Comparison of ENCODE assay signal across 20 cellular contexts in genomic region chr22:22691716-22692701, GRCh38. TPM values are rescaled to one million over a fixed set of nuclear protein-coding genes. Genes with fewer than 3 reads are reported as not detected.
A peak's percentile ranks its signal among the peaks of the same experiment; 100 is the strongest.
DNase-seq lines count a peak whose midpoint lies in the region; ATAC-seq and TF ChIP-seq lines count a peak whose summit lies in the region.
"Had no signal": no experiment of that assay in that cellular context is flagged by ENCODE, and none has a peak within 500 bp of the region (broad histone marks: within the 10 kb centered on the region; RNA-seq: fewer than 3 reads in every experiment).

No MANE protein-coding gene starts in this region.

- no peak overlapping the region for H3K9ac ChIP-seq in trophoblast cell (ENCODE audit: low read length)

- H4K8ac ChIP-seq in trophoblast cell (ENCODE audit: low read depth, low read length): no peak overlapping the region

- H3K18ac ChIP-seq in trophoblast cell (ENCODE audit: low read length): no peak overlapping the region

- no peak overlapping the region for H2BK12ac ChIP-seq in trophoblast cell (ENCODE audit: low read length)

- H2AFZ ChIP-seq in trophoblast cell (ENCODE audit: insufficient read depth, low read length, poor library complexity): no peak overlapping the region
- H2AFZ ChIP-seq: PC-9 had no signal

- H2AK5ac ChIP-seq in trophoblast cell (ENCODE audit: low read length): no peak overlapping the region

- no peak for TF ChIP-seq POLR2A in Peyer's patch (IDR thresholded peaks at IDR 0.05)

- H3K27me3 ChIP-seq in Peyer's patch: no peaks in the 10 kb centered on the region
- no peaks in the 10 kb centered on the region for H3K27me3 ChIP-seq in trophoblast cell (ENCODE audit: insufficient read depth, low read length)
- H3K27me3 ChIP-seq: MG63, neutrophil, stomach had no signal

- no peaks in the 10 kb centered on the region for H3K79me2 ChIP-seq in trophoblast cell (ENCODE audit: control insufficient read depth, insufficient read depth, low read length, poor library complexity)

- no peaks in the 10 kb centered on the region for H3K79me1 ChIP-seq in trophoblast cell (ENCODE audit: low read length)

- H3K9me3 ChIP-seq in Peyer's patch (no peaks in the 10 kb centered on the region), trophoblast cell (ENCODE audit: insufficient read depth, low read depth, low read length) (no peaks in the 10 kb centered on the region)
- H3K9me3 ChIP-seq: lower lobe of right lung, MG63, neutrophil, stomach had no signal

- no peak overlapping the region for H4K12ac ChIP-seq in trophoblast cell (ENCODE audit: low read depth, low read length)

- WGBS in trophoblast cell (ENCODE audit: extremely low coverage, insufficient coverage, insufficient read length): no CpG with 5 or more reads among the region's 8 CpGs

- DNase-seq in DMS53 (lab: John Stamatoyannopoulos, UW) (peak; percentile 16), DMS53 treated with DMSO at 0.1 percent for 48 hours (lab: John Stamatoyannopoulos, UW; ENCODE audit: unreplicated experiment) (no peak), Peyer's patch (peak in 2 of 3 donors; percentile 40 to 53), foreskin fibroblast (peak; percentile 54 to 58), trophoblast cell (peak; percentile 56 to 87), NCI-H1092 (lab: John Stamatoyannopoulos, UW) (no peak)
- DNase-seq: hippocampal formation, lower lobe of right lung, SW 1271 had no signal

- no peak overlapping the region for H3K23ac ChIP-seq in trophoblast cell (ENCODE audit: low read length)

- no peak overlapping the region for H3K4ac ChIP-seq in trophoblast cell (ENCODE audit: low read depth, low read length)

- no peak overlapping the region for H2BK5ac ChIP-seq in trophoblast cell (ENCODE audit: low read depth, low read length, poor library complexity)

- H3K4me3 ChIP-seq in Peyer's patch (no peak overlapping the region), foreskin fibroblast (ENCODE audit: low read depth in 1 of 2, low read length in 2 of 2) (no peak overlapping the region), trophoblast cell (ENCODE audit: low read depth, low read length) (no peak overlapping the region)
- H3K4me3 ChIP-seq: lower lobe of right lung, MG63, PC-9, skin epidermis, stomach had no signal

- H3K4me2 ChIP-seq in trophoblast cell (ENCODE audit: low read length): no peak overlapping the region
- H3K4me2 ChIP-seq: PC-9 had no signal

- H3K4me1 ChIP-seq in Peyer's patch (peaks cover 0 to 24% (median 6%) of the 10 kb centered on the region in 4 donors), trophoblast cell (ENCODE audit: control insufficient read depth in 1 of 2, insufficient read depth in 2 of 2, low read length in 2 of 2) (no peaks in the 10 kb centered on the region)

- TF ChIP-seq CTCF in Peyer's patch (IDR thresholded peaks at IDR 0.05) (no peak), foreskin fibroblast (IDR thresholded peaks at IDR 0.05; ENCODE audit: low read depth, low read length) (no peak)

- no peak overlapping the region for H4K91ac ChIP-seq in trophoblast cell (ENCODE audit: low read depth, low read length)

- H2BK120ac ChIP-seq in trophoblast cell (ENCODE audit: insufficient read depth, low read length, poor library complexity): no peak overlapping the region

- H3K36me3 ChIP-seq in Peyer's patch (no peaks in the 10 kb centered on the region), trophoblast cell (ENCODE audit: control insufficient read depth in 1 of 2, insufficient read depth in 2 of 2, low read length in 2 of 2) (no peaks in the 10 kb centered on the region)
- H3K36me3 ChIP-seq: lower lobe of right lung, MG63, neutrophil, stomach had no signal

- peak overlapping the region in 1 of 4 donors; percentile 18 for H3K27ac ChIP-seq in Peyer's patch
- no peak overlapping the region for H3K27ac ChIP-seq in trophoblast cell (ENCODE audit: low read depth, low read length)
- H3K27ac ChIP-seq: lower lobe of right lung, neutrophil, PC-9, skin epidermis had no signal

- ATAC-seq in GM19452 (IDR thresholded peaks at IDR 0.05; ENCODE audit: unreplicated experiment) (no peak), HG03097 (IDR thresholded peaks at IDR 0.05; ENCODE audit: low FRiP score, unreplicated experiment) (no peak)

- no peak overlapping the region for H3K14ac ChIP-seq in trophoblast cell (ENCODE audit: low read length)

RNA-seq across cellular contexts. Expression of gene GGTLC2, which starts 47.6 kb away (rescaled TPM):
- not detected for total RNA-seq in Peyer's patch
- 1.4 and 1.5 TPM in 2 replicates for polyA plus RNA-seq in trophoblast cell (2013)
- total RNA-seq: activated naive CD8-positive, alpha-beta T cell treated with anti-CD3 and anti-CD28 coated beads, Interleukin-2, amount 10 ng/mL, durations not matched to agents 7 days and 5 days; cerebellum; endothelial cell of umbilical vein; H7; PC-9; stomach had no signal
- polyA plus RNA-seq: endothelial cell of umbilical vein, stomach had no signal

Comparison
In these comparisons a context has a peak if more than half of its experiments do, and no peak if none do; other contexts are left out.
1. DNase-seq: peak in DMS53 (single experiment), Peyer's patch (2 of 3), foreskin fibroblast (2 of 2) and trophoblast cell (2 of 2); none in DMS53 treated with DMSO at 0.1 percent for 48 hours (single experiment) and NCI-H1092 (single experiment).